ENCODE assay signal across 21 cellular contexts in the genomic region with DNA sequence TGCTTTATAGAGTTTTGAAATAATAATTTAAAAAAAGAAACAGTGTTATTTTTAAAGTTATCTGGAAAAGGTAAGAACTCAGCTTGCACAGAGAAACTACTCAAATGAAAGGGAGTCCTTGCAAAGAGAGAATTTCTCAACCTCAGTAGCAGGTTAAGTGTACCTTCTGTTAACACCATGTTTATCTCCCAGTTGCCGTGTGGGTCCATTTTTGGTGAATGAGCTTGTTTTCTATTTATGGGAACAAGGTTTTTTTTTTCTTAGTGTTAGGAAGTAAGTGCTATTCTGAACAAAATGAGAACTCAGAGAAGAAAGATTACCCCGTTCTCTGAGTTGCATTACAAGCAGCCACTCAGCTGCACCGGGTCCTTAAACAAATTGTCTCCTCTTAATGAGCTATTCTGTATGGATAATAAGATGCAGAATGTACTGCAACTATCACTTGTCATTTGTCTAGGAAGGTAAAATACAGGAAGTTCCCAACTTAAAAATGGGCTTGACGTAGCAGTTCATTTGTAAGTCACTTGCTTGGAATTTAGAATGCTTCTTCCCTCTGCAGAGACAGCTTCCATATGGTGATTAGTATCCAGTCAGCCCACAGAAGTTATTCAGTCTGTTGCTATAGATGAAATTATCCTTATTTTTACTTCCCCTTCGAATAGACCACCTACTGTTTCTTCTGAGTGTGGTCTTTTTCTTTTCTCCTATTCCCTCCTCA.
DNase-seq lines count a peak whose midpoint lies in the region; ATAC-seq and TF ChIP-seq lines count a peak whose summit lies in the region.
"Had no signal": no experiment of that assay in that cellular context is flagged by ENCODE, and none has a peak within 500 bp of the region (broad histone marks: within the 10 kb centered on the region; RNA-seq: fewer than 3 reads in every experiment).

No MANE protein-coding gene starts in this region.

- 43 to 83% methylated on average over 5 of the region's 5 CpGs for WGBS in sigmoid colon, 2 donors

- H3K36me3 ChIP-seq in sigmoid colon, result no peaks in the 10 kb centered on the region

- peak; percentile 30 for DNase-seq in AG08395 (ENCODE audit: low spot score)
- DNase-seq in fibroblast of peridontal ligament (ENCODE audit: extremely low read depth), result peak; percentile 62
- DNase-seq in SKM-1 treated with dmso at 0.1 percent for 144 hours (lab: John Stamatoyannopoulos, UW; ENCODE audit: unreplicated experiment), result no peak
- no peak for DNase-seq in sigmoid colon
- DNase-seq in T-helper 2 cell, result no peak
- DNase-seq: activated CD4-positive, alpha-beta T cell treated with anti-CD3 and anti-CD28 coated beads, Interleukin-2, amount 50 U/mL, for 48 hours; activated gamma-delta T cell; AML-193; cerebellar nuclear complex; DMS53; GOT3; left colon; NCI-H1092 treated with DMSO at 0.1 percent for 48 hours; NCI-H510A; PC-9; stimulated activated CD4-positive, alpha-beta T cell treated with anti-CD3 and anti-CD28 coated beads, Interleukin-15, amount 100 ng/mL, for 24 hours had no signal

- H3K27ac Mint-ChIP-seq in nephron, result peak overlapping the region; percentile 62 to 95 (median 75)
- H3K27ac Mint-ChIP-seq: T-helper 1 cell treated with Interleukin-12 subunit alpha and Interleukin-12 subunit beta and Interleukin-4 antibody, amounts not matched to agents 30 μg/mL and 1 μg/mL, for 36 hours had no signal

- H3K4me3 ChIP-seq in sigmoid colon, result no peak overlapping the region
- H3K4me3 ChIP-seq: PC-9 had no signal

- H3K27me3 ChIP-seq in sigmoid colon, result no peaks in the 10 kb centered on the region

- peak overlapping the region in 1 of 3 experiments; percentile 0 for H3K4me3 Mint-ChIP-seq in nephron
- H3K4me3 Mint-ChIP-seq: neural crest cell; T-helper 1 cell treated with Interleukin-12 subunit alpha and Interleukin-12 subunit beta and Interleukin-4 antibody, amounts not matched to agents 30 μg/mL and 1 μg/mL, for 36 hours had no signal

- no peak for TF ChIP-seq EP300 in sigmoid colon (IDR thresholded peaks at IDR 0.05)

- H3K27me3 Mint-ChIP-seq in nephron (ENCODE audit: low read depth), result no peaks in the 10 kb centered on the region

- H3K9me3 Mint-ChIP-seq in nephron, result peaks cover 7% of the 10 kb centered on the region
- H3K9me3 Mint-ChIP-seq: T-helper 1 cell treated with Interleukin-12 subunit alpha and Interleukin-12 subunit beta and Interleukin-4 antibody, amounts not matched to agents 30 μg/mL and 1 μg/mL, for 36 hours had no signal

- peak overlapping the region in 2 of 4 donors; percentile 39 to 52 for H3K27ac ChIP-seq in sigmoid colon

- H3K4me1 Mint-ChIP-seq in nephron, result peaks cover 52% of the 10 kb centered on the region

- TF ChIP-seq CTCF in nephron (IDR thresholded peaks at IDR 0.05; ENCODE audit: unreplicated experiment in 3 of 3) (no peak), sigmoid colon (IDR thresholded peaks at IDR 0.05) (no peak)

- no peak for TF ChIP-seq POLR2A in sigmoid colon (IDR thresholded peaks at IDR 0.05)

- peaks cover 0 to 22% (median 7%) of the 10 kb centered on the region in 4 donors for H3K4me1 ChIP-seq in sigmoid colon

- intact Hi-C loops in sigmoid colon (cut with DNase I), result no loop called here

- H3K9me3 ChIP-seq in sigmoid colon, result no peaks in the 10 kb centered on the region

- ATAC-seq in SK-N-SH treated with all-trans-retinoic acid at 6 μM for 48 hours (peak; percentile 79), HG03439 (IDR thresholded peaks at IDR 0.05; ENCODE audit: unreplicated experiment) (no peak)
- ATAC-seq: left colon had no signal

- H3K36me3 Mint-ChIP-seq in nephron (ENCODE audit: low read depth), result peaks cover 9% of the 10 kb centered on the region

TF ChIP-seq in SK-N-SH treated with all-trans-retinoic acid at 6 μM for 48 hours, 23 proteins besides CTCF, POLR2A, EP300 and RAD21:
- TF ChIP-seq CSDC2 (CRISPR knock-in tag; IDR thresholded peaks at IDR 0.05) (peak; percentile 82; the same call in 1 of the 2 replicates), ZNF8 (CRISPR knock-in tag; IDR thresholded peaks at IDR 0.05) (no peak), CREB5 (CRISPR knock-in tag; IDR thresholded peaks at IDR 0.05; ENCODE audit: low read depth) (peak; percentile 30; the same call in 1 of the 2 replicates), ISL1 (CRISPR knock-in tag; IDR thresholded peaks at IDR 0.05) (peak; percentile 54)

Comparison
In these comparisons a context has a peak if more than half of its experiments do, and no peak if none do; other contexts are left out.
1. DNase-seq: peak in AG08395 (single experiment) and fibroblast of peridontal ligament (single experiment); none in SKM-1 treated with dmso at 0.1 percent for 144 hours (single experiment), sigmoid colon (single experiment) and T-helper 2 cell (0 of 5).